2 cellular contexts compared by ENCODE assay signal in genomic region chr22:32932176-32932575, GRCh38.
TF ChIP-seq lines count a peak whose summit lies in the region.

No MANE protein-coding gene starts in this region.

TF ChIP-seq in IMR-90, 13 proteins besides CTCF, POLR2A, EP300 and RAD21:
- TF ChIP-seq NFE2L2 (IDR thresholded peaks at IDR 0.05; ENCODE audit: low read depth, low read length) (no peak), FOS (IDR thresholded peaks at IDR 0.05; ENCODE audit: low read depth, low read length) (no peak), CEBPB (IDR thresholded peaks at IDR 0.05; ENCODE audit: low read depth, low read length) (no peak), CHD1 (IDR thresholded peaks at IDR 0.05; ENCODE audit: low read depth, low read length) (no peak), BHLHE40 (IDR thresholded peaks at IDR 0.05; ENCODE audit: low read depth, low read length) (no peak), RFX5 (IDR thresholded peaks at IDR 0.05; ENCODE audit: low read depth, low read length) (no peak), MAFK (IDR thresholded peaks at IDR 0.05; ENCODE audit: low read depth, low read length) (no peak), RCOR1 (IDR thresholded peaks at IDR 0.05; ENCODE audit: insufficient replicate concordance, low read length) (no peak), ELK1 (IDR thresholded peaks at IDR 0.05; ENCODE audit: borderline replicate concordance, low read depth, low read length) (no peak), MXI1 (IDR thresholded peaks at IDR 0.05; ENCODE audit: borderline replicate concordance, low read depth, low read length) (no peak), MAZ (IDR thresholded peaks at IDR 0.05; ENCODE audit: borderline replicate concordance, low read depth, low read length) (no peak), SMC3 (IDR thresholded peaks at IDR 0.05; ENCODE audit: low read depth, low read length) (no peak), USF2 (IDR thresholded peaks at IDR 0.05; ENCODE audit: low read depth, low read length) (no peak)

TF ChIP-seq in HepG2, 621 proteins besides CTCF, POLR2A, EP300 and RAD21:
- TF ChIP-seq SOX13 (IDR thresholded peaks at IDR 0.05) (no peak), SOX13 (CRISPR knock-in tag; conservative IDR thresholded peaks at IDR 0.05 in 1 of 2, IDR thresholded peaks at IDR 0.05 in 1 of 2) (no peak), FOSL2 (CRISPR knock-in tag; IDR thresholded peaks at IDR 0.05) (peak; percentile 62)
